Comparison of ENCODE assay signal across 13 cellular contexts in the genomic region with DNA sequence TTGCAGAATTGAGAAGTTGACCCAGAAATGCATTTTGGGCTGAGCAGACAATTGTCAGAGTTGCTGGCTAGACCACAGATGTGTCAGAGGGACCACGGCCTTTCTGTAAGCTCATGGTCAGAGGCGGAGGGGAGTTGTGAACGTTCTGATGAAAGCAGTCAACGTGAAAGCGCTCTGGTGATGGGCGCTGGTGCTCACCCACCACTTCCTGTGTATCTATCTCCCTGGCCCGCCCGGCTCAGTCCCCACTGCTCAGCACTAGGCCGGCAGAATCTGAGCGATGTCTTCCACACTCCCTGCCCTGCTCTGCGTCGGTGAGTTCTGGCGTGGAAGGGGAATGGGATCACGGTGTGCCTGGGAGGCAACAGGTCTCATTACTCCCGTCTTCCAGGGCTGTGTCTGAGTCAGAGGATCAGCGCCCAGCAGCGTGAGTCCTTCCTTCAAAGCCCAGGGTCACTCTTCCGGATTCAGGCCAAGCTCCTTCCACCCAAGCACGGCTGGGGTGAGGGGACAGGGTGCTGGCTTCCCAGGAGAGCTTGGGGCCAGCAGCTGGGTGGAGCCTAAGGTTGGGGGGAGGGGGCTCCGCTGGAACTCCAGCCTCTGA. TPM values are rescaled to one million over a fixed set of nuclear protein-coding genes. Genes with fewer than 3 reads are reported as not detected.
DNase-seq lines count a peak whose midpoint lies in the region; ATAC-seq, FAIRE-seq and TF ChIP-seq lines count a peak whose summit lies in the region.
"Had no signal": no experiment of that assay in that cellular context is flagged by ENCODE, and none has a peak within 500 bp of the region (broad histone marks: within the 10 kb centered on the region; RNA-seq: fewer than 3 reads in every experiment).

A gene with protein sequence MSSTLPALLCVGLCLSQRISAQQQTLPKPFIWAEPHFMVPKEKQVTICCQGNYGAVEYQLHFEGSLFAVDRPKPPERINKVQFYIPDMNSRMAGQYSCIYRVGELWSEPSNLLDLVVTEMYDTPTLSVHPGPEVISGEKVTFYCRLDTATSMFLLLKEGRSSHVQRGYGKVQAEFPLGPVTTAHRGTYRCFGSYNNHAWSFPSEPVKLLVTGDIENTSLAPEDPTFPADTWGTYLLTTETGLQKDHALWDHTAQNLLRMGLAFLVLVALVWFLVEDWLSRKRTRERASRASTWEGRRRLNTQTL (plus strand): TSS at position 241 of the 604 bp plus-strand sequence. CDS start 40 bp downstream, at position 281.

- no peaks in the 10 kb centered on the region for H3K4me1 Mint-ChIP-seq in CD4-positive, alpha-beta T cell (ENCODE audit: low read depth)

- ATAC-seq in CD4-positive, alpha-beta T cell (ENCODE audit: poor library complexity) = no peak
- no peak for ATAC-seq in IMR-90 (ENCODE audit: low read depth)
- peak; percentile 46 for ATAC-seq in GM12878

- no peaks in the 10 kb centered on the region for H3K9me3 ChIP-seq in CD4-positive, alpha-beta T cell (ENCODE audit: control insufficient read depth, low read length)
- H3K9me3 ChIP-seq in IMR-90 (ENCODE audit: control insufficient read depth, insufficient read depth, low read length) = peaks cover 19% of the 10 kb centered on the region
- H3K9me3 ChIP-seq in GM12878 (replicated peaks; ENCODE audit: control insufficient read depth, insufficient read depth, low read length) = no peaks in the 10 kb centered on the region
- H3K9me3 ChIP-seq in neutrophil = no peaks in the 10 kb centered on the region
- H3K9me3 ChIP-seq in uterus = no peaks in the 10 kb centered on the region

- no peak within 1 kb of the TSS for H3K27ac Mint-ChIP-seq in CD4-positive, alpha-beta T cell
- H3K27ac Mint-ChIP-seq: progenitor cell of endocrine pancreas had no signal

- no peaks in the 10 kb centered on the region for H3K9me3 Mint-ChIP-seq in CD4-positive, alpha-beta T cell

- peaks cover 5% of the 10 kb centered on the region for H3K27me3 ChIP-seq in CD4-positive, alpha-beta T cell (ENCODE audit: control insufficient read depth, insufficient read depth, low read length)
- H3K27me3 ChIP-seq in IMR-90 (ENCODE audit: control insufficient read depth, insufficient read depth, low read length) (no peaks in the 10 kb centered on the region), GM12878 (replicated peaks in 1 of 2; ENCODE audit: control insufficient read depth in 2 of 2, insufficient read depth in 2 of 2, low read length in 1 of 2) (no peaks in the 10 kb centered on the region), neutrophil (peaks cover 24% of the 10 kb centered on the region), uterus (no peaks in the 10 kb centered on the region)

- WGBS in IMR-90 (ENCODE audit: extremely low coverage in 2 of 2, insufficient read length in 1 of 2), 2 experiments = no CpG with 5 or more reads among the region's 20 CpGs
- 34% methylated on average over 19 of the region's 20 CpGs for WGBS in GM12878 (ENCODE audit: insufficient coverage, insufficient replicate concordance, low lambda C conversion rate, missing lambda C conversion rate)

- peaks cover 8% of the 10 kb centered on the region for H3K27me3 Mint-ChIP-seq in CD4-positive, alpha-beta T cell
- H3K27me3 Mint-ChIP-seq: progenitor cell of endocrine pancreas had no signal

- SMC1A ChIA-PET in GM12878 (lab: Charles Lee; ENCODE audit: uncharacterized antibody, unreplicated experiment) = no interaction called here

- no peaks in the 10 kb centered on the region for H3K79me2 ChIP-seq in GM12878 (ENCODE audit: control insufficient read depth, insufficient read depth, low read length)

- H3K23ac ChIP-seq in IMR-90 (ENCODE audit: low read depth, low read length) = no peak within 1 kb of the TSS

- no peak within 1 kb of the TSS for H4K8ac ChIP-seq in IMR-90 (ENCODE audit: low read depth in 2 of 2, low read length in 2 of 2)

- in situ Hi-C loops in IMR-90 (cut with MboI; ENCODE audit: low sequenced_read_pairs) (no loop called here), GM12878 (cut with MboI) (no loop called here), G401 (cut with HindIII; ENCODE audit: low sequenced_read_pairs) (no loop called here)

- H3K9ac ChIP-seq in IMR-90 (ENCODE audit: low read depth, low read length) (no peak within 1 kb of the TSS), GM12878 (ENCODE audit: control insufficient read depth, insufficient read depth, low read length) (no peak within 1 kb of the TSS)

- intact Hi-C loops in CD4-positive, alpha-beta T cell (cut with DNase I, micrococcal nuclease) = no loop called here
- intact Hi-C loops in IMR-90 (cut with micrococcal nuclease) (no loop called here), GM12878 (cut with micrococcal nuclease; ENCODE audit: unreplicated experiment) (no loop called here), uterus (cut with DNase I; ENCODE audit: low total_unique reads) (no loop called here)

- no peak within 1 kb of the TSS for H3K18ac ChIP-seq in IMR-90 (ENCODE audit: low read depth, low read length)

- H3K36me3 ChIP-seq in IMR-90 (ENCODE audit: control insufficient read depth, insufficient read depth, low read length) = no peaks in the 10 kb centered on the region
- H3K36me3 ChIP-seq in GM12878 (ENCODE audit: control insufficient read depth in 2 of 2, insufficient read depth in 2 of 2, low read length in 1 of 2) = no peaks in the 10 kb centered on the region
- peaks cover 11% of the 10 kb centered on the region for H3K36me3 ChIP-seq in neutrophil
- H3K36me3 ChIP-seq in uterus = no peaks in the 10 kb centered on the region

- H3K4me1 ChIP-seq in IMR-90 (ENCODE audit: control insufficient read depth, insufficient read depth, low read length) (no peaks in the 10 kb centered on the region), GM12878 (ENCODE audit: control insufficient read depth, insufficient read depth, low read length) (peaks cover 4% of the 10 kb centered on the region; the same call in 1 of the 2 replicates), neutrophil (ENCODE audit: control insufficient read depth in 1 of 2, insufficient read depth in 1 of 2, low read depth in 1 of 2, low read length in 1 of 2) (peaks cover 17 to 21% of the 10 kb centered on the region in 2 experiments), uterus (no peaks in the 10 kb centered on the region)

- RAD21 ChIA-PET in GM12878 (lab: Charles Lee; ENCODE audit: unreplicated experiment) = no interaction called here

- TF ChIP-seq RAD21 in IMR-90 (IDR thresholded peaks at IDR 0.05; ENCODE audit: low read length) = no peak
- no peak for TF ChIP-seq RAD21 in GM12878 (IDR thresholded peaks at IDR 0.05; ENCODE audit: insufficient read depth, low read depth, low read length)

- H3K4me2 ChIP-seq in IMR-90 (ENCODE audit: low read depth, low read length) (no peak within 1 kb of the TSS), GM12878 (ENCODE audit: control insufficient read depth, insufficient read depth) (0 out of 2 replicates have a peak within 1 kb of the TSS, but pooled peaks have one; percentile 3)

- H3K4me3 Mint-ChIP-seq in CD4-positive, alpha-beta T cell = no peak within 1 kb of the TSS

- H2AFZ ChIP-seq in IMR-90 (replicated peaks; ENCODE audit: low read length, poor library complexity) (peak within 1 kb of the TSS; percentile 32), GM12878 (ENCODE audit: control insufficient read depth, low read depth, low read length) (peak within 1 kb of the TSS; percentile 67)

- H2BK20ac ChIP-seq in IMR-90 (ENCODE audit: low read depth, low read length) = no peak within 1 kb of the TSS

- no peaks in the 10 kb centered on the region for H3K79me1 ChIP-seq in IMR-90 (ENCODE audit: low read depth in 1 of 2, low read length in 2 of 2)

- no peak within 1 kb of the TSS for H3K14ac ChIP-seq in IMR-90 (replicated peaks; ENCODE audit: low read depth, low read length)

- no peak within 1 kb of the TSS for H4K91ac ChIP-seq in IMR-90 (ENCODE audit: insufficient read depth, low read depth, low read length)

- H2BK15ac ChIP-seq in IMR-90 (ENCODE audit: low read depth, low read length) = no peak within 1 kb of the TSS

- POLR2A ChIA-PET in CD4-positive, alpha-beta T cell (lab: Charles Lee) = no interaction called here
- POLR2A ChIA-PET in IMR-90 (lab: Charles Lee; ENCODE audit: unreplicated experiment) = no interaction called here
- POLR2A ChIA-PET in GM12878 (lab: Charles Lee) = interaction anchor here (0.6 kb wide), 1 partner anchor 418 kb away, joined by 9 read pairs; no protein-coding TSS in a partner anchor

- peak in 1 of 10 experiments; percentile 3 for DNase-seq in CD4-positive, alpha-beta T cell
- DNase-seq in IMR-90 = no peak
- DNase-seq in GM12878 (ENCODE audit: low read depth, low spot score) = no peak
- no peak for DNase-seq in mucosa of gallbladder (ENCODE audit: low spot score)
- DNase-seq in uterus = no peak
- no peak for DNase-seq in globus pallidus (ENCODE audit: low spot score)
- no peak for DNase-seq in G401 (ENCODE audit: low spot score)
- DNase-seq: effector CD8-positive, alpha-beta T cell; NCI-H2029 treated with DMSO at 0.1 percent for 48 hours; T-helper 1 cell had no signal

- H3K56ac ChIP-seq in IMR-90 (ENCODE audit: extremely low read depth, insufficient read depth, low read length) = no peak within 1 kb of the TSS

- no peaks in the 10 kb centered on the region for H3K36me3 Mint-ChIP-seq in CD4-positive, alpha-beta T cell (ENCODE audit: low read depth)

- no peak within 1 kb of the TSS for H4K5ac ChIP-seq in IMR-90 (ENCODE audit: low read depth, low read length)

- no peak for TF ChIP-seq CTCF in CD4-positive, alpha-beta T cell (IDR thresholded peaks at IDR 0.05)
- TF ChIP-seq CTCF in IMR-90 (conservative IDR thresholded peaks at IDR 0.05; ENCODE audit: low read depth, low read length) = no peak
- TF ChIP-seq CTCF in GM12878 (IDR thresholded peaks at IDR 0.05 in 2 of 3, conservative IDR thresholded peaks at IDR 0.05 in 1 of 3; ENCODE audit: control insufficient read depth in 2 of 3, extremely low read depth in 1 of 3, insufficient read depth in 1 of 3, low read depth in 3 of 3, low read length in 3 of 3) = no peak
- TF ChIP-seq CTCF in neutrophil (IDR thresholded peaks at IDR 0.05) = no peak
- no peak for TF ChIP-seq CTCF in uterus (IDR thresholded peaks at IDR 0.05)

- no peaks in the 10 kb centered on the region for H3K9me1 ChIP-seq in IMR-90 (ENCODE audit: insufficient read depth, low read length)

- no peak within 1 kb of the TSS for H3K4me3 ChIP-seq in IMR-90 (ENCODE audit: insufficient read depth, low read depth, low read length)
- H3K4me3 ChIP-seq in GM12878 = no peak within 1 kb of the TSS
- H3K4me3 ChIP-seq in neutrophil (ENCODE audit: low read depth in 1 of 2, low read length in 1 of 2) = no peak within 1 kb of the TSS
- no peak within 1 kb of the TSS for H3K4me3 ChIP-seq in uterus

- no peak within 1 kb of the TSS for H2BK120ac ChIP-seq in IMR-90 (ENCODE audit: low read depth, low read length)

- no peak within 1 kb of the TSS for H3K4ac ChIP-seq in IMR-90 (ENCODE audit: low read depth, low read length)

- dilution Hi-C loops in IMR-90 (cut with HindIII; ENCODE audit: low sequenced_read_pairs, unreplicated experiment) = no loop called here

- TF ChIP-seq POLR2A in IMR-90 (IDR thresholded peaks at IDR 0.05; ENCODE audit: low read depth, low read length) (no peak), GM12878 (IDR thresholded peaks at IDR 0.05; ENCODE audit: low read depth, low read length) (0 out of 2 replicates have a peak, but pooled peaks have one; percentile 42), uterus (IDR thresholded peaks at IDR 0.05) (no peak)

- TF ChIP-seq EP300 in GM12878 (IDR thresholded peaks at IDR 0.05; ENCODE audit: borderline replicate concordance in 1 of 2, control insufficient read depth in 1 of 2, low read depth in 2 of 2, low read length in 2 of 2) = no peak

- BruUV-seq in IMR-90 (replicated peaks; lab: Mats Ljungman, UMichigan) (no TSS peak), GM12878 (replicated peaks; lab: Mats Ljungman, UMichigan) (no TSS peak)

- no peak within 1 kb of the TSS for H2BK5ac ChIP-seq in IMR-90 (ENCODE audit: low read depth, low read length, poor library complexity, severe bottlenecking)

- no peak within 1 kb of the TSS for H2AK9ac ChIP-seq in IMR-90 (replicated peaks; ENCODE audit: low read depth, low read length, poor library complexity)

- no peaks in the 10 kb centered on the region for H4K20me1 ChIP-seq in IMR-90 (ENCODE audit: insufficient read depth, low read length)
- no peaks in the 10 kb centered on the region for H4K20me1 ChIP-seq in GM12878 (ENCODE audit: control insufficient read depth, insufficient read depth)

- no peak for FAIRE-seq in GM12878 (lab: Jason Lieb, UNC)

- CTCF ChIA-PET in CD4-positive, alpha-beta T cell (lab: Charles Lee) = no interaction called here
- CTCF ChIA-PET in IMR-90 (lab: Yijun Ruan, JAX) = no interaction called here
- CTCF ChIA-PET in GM12878 (lab: Yijun Ruan, JAX) = no interaction called here

- no peak within 1 kb of the TSS for H2AK5ac ChIP-seq in IMR-90 (ENCODE audit: low read depth, low read length)

- H3K27ac ChIP-seq in CD4-positive, alpha-beta T cell (ENCODE audit: low read depth, low read length) = peak within 1 kb of the TSS; percentile 29
- H3K27ac ChIP-seq in IMR-90 (ENCODE audit: insufficient read depth, low read length) (no peak within 1 kb of the TSS), GM12878 (ENCODE audit: control insufficient read depth, insufficient read depth) (no peak within 1 kb of the TSS), neutrophil (peak within 1 kb of the TSS; percentile 35), uterus (no peak within 1 kb of the TSS)

RNA-seq across cellular contexts. Expression of the gene that starts here (rescaled TPM):
- total RNA-seq in CD4-positive, alpha-beta T cell = not detected
- not detected in 2 replicates for total RNA-seq in IMR-90 (2012; rRNA removed)
- polyA plus RNA-seq in IMR-90 (2012; rRNA removed) = not detected in 2 replicates
- not detected in 2 replicates for polyA plus RNA-seq in IMR-90 (2012; cell fraction: cytosol; rRNA removed)
- not detected in 2 replicates for polyA plus RNA-seq in IMR-90 (2012; cell fraction: nucleus; rRNA removed; ENCODE audit: low replicate concordance)
- not detected in 2 replicates for total RNA-seq in GM12878 (2013; cell fraction: nucleolus; rRNA removed)
- 0.06 TPM in 1 of 2 replicates, not detected in the other for total RNA-seq in GM12878 (2014; rRNA removed)
- total RNA-seq in GM12878 (2014; rRNA removed; fragmentation: Illumina TruSeq; extraction: Trizol) = not detected in 2 replicates
- not detected in 2 replicates for total RNA-seq in GM12878 (2021)
- not detected for polyA plus RNA-seq in GM12878 (2011; ENCODE audit: low read depth)
- polyA plus RNA-seq in GM12878 (2011; rRNA removed) = 5.9 and 6.9 TPM in 2 replicates
- polyA plus RNA-seq in GM12878 (2011; cell fraction: cytosol; rRNA removed) = 6.7 and 6.8 TPM in 2 replicates
- polyA plus RNA-seq in GM12878 (2011; cell fraction: nucleus; rRNA removed) = 3.7 and 4.3 TPM in 2 replicates
- polyA plus RNA-seq in GM12878 (2012) = 0.08 and 0.15 TPM in 2 replicates
- 0.13 TPM in 1 of 2 replicates, not detected in the other for polyA plus RNA-seq in GM12878 (2014; fragmentation: Illumina TruSeq; extraction: Trizol)
- polyA plus RNA-seq in GM12878 (2014; fragmentation: Nextera tagmentation; extraction: Ambion mirVana) = not detected
- not detected in 2 replicates for polyA plus RNA-seq in GM12878 (2014; rRNA removed)
- not detected for polyA plus RNA-seq in GM12878 (2016; fragmentation: Nextera tagmentation; extraction: Ambion mirVana)
- 9.9 and 24.1 TPM in 2 replicates for polyA minus RNA-seq in GM12878 (2011; rRNA and poly(A)+ RNA removed)
- 3.2 and 6.7 TPM in 2 replicates for polyA minus RNA-seq in GM12878 (2011; cell fraction: cytosol; rRNA and poly(A)+ RNA removed)
- 4.4 and 5.8 TPM in 2 replicates for polyA minus RNA-seq in GM12878 (2011; cell fraction: nucleus; rRNA and poly(A)+ RNA removed)
- 0.32 TPM for total RNA-seq in mucosa of gallbladder
- total RNA-seq in uterus = 1 to 10 TPM in 1 of 4 donors, not detected in 3; 1.1 TPM
- not detected in 2 replicates for total RNA-seq in G401 (2014; rRNA removed; shearing (Covaris generic))
- total RNA-seq: glomerular endothelial cell, progenitor cell of endocrine pancreas had no signal

Comparison
In these comparisons a context has a peak if more than half of its experiments do, and no peak if none do; other contexts are left out.
1. H3K27ac ChIP-seq: peak in CD4-positive, alpha-beta T cell (single experiment) and neutrophil (single experiment); none in IMR-90 (single experiment), GM12878 (single experiment) and uterus (0 of 2).